Comparison of ENCODE assay signal across 16 cellular contexts in genomic region chr5:176732306-176732705, GRCh38.
"Had no signal": no experiment of that assay in that cellular context is flagged by ENCODE, and none has a peak within 500 bp of the region (broad histone marks: within the 10 kb centered on the region; RNA-seq: fewer than 3 reads in every experiment).

No MANE protein-coding gene starts in this region.

- DNase-seq: activated CD4-positive, alpha-beta T cell treated with anti-CD3 and anti-CD28 coated beads, Interleukin-2, amount 50 U/mL, for 1 hour; activated CD4-positive, CD25-positive, alpha-beta regulatory T cell; activated CD8-positive, alpha-beta memory T cell treated with anti-CD3 and anti-CD28 coated beads for 24 hours; cortex of kidney; effector CD8-positive, alpha-beta T cell; foreskin melanocyte; mammary epithelial cell; stimulated activated CD4-positive, alpha-beta T cell treated with anti-CD3 and anti-CD28 coated beads, Interleukin-4, amount 100 ng/mL, for 4 hours; testis; upper lobe of left lung had no signal

- H3K4me1 Mint-ChIP-seq: activated naive CD4-positive, alpha-beta T cell treated with anti-CD3 and anti-CD28 coated beads, Interleukin-2, amount 50 U/mL, for 24 hours had no signal

- H3K4me1 ChIP-seq: adrenal gland, testis, upper lobe of left lung had no signal

- H3K36me3 Mint-ChIP-seq: activated naive CD4-positive, alpha-beta T cell treated with anti-CD3 and anti-CD28 coated beads, Interleukin-2, amount 50 U/mL, for 24 hours had no signal

- H3K27ac ChIP-seq: adrenal gland, epithelial cell of prostate, skin epidermis, testis, upper lobe of left lung had no signal

- H3K27me3 ChIP-seq: testis had no signal

- H3K4me3 Mint-ChIP-seq: activated naive CD4-positive, alpha-beta T cell treated with anti-CD3 and anti-CD28 coated beads, Interleukin-2, amount 50 U/mL, for 24 hours; stimulated activated naive CD8-positive, alpha-beta T cell treated with anti-CD3 and anti-CD28 coated beads, Interleukin-15, Interleukin-2, amounts not matched to agents 100 ng/mL and 50 ng/mL, for 24 hours; T-helper 2 cell treated with Interferon-gamma antibody and Interleukin-4, amounts not matched to agents 5 μg/mL and 100 μg/mL, for 36 hours had no signal

- H3K36me3 ChIP-seq: adrenal gland, upper lobe of left lung had no signal

- H3K9me3 Mint-ChIP-seq: stimulated activated naive CD8-positive, alpha-beta T cell treated with anti-CD3 and anti-CD28 coated beads, Interleukin-15, Interleukin-2, amounts not matched to agents 100 ng/mL and 50 ng/mL, for 24 hours; T-helper 2 cell treated with Interferon-gamma antibody and Interleukin-4, amounts not matched to agents 5 μg/mL and 100 μg/mL, for 36 hours had no signal

- H3K9me3 ChIP-seq: adrenal gland, testis, upper lobe of left lung had no signal

- H3K27ac Mint-ChIP-seq: activated naive CD4-positive, alpha-beta T cell treated with anti-CD3 and anti-CD28 coated beads, Interleukin-2, amount 50 U/mL, for 24 hours; stimulated activated naive CD8-positive, alpha-beta T cell treated with anti-CD3 and anti-CD28 coated beads, Interleukin-15, Interleukin-2, amounts not matched to agents 100 ng/mL and 50 ng/mL, for 24 hours; T-helper 2 cell treated with Interferon-gamma antibody and Interleukin-4, amounts not matched to agents 5 μg/mL and 100 μg/mL, for 36 hours had no signal

- H3K4me3 ChIP-seq: adrenal gland, skin epidermis, testis, upper lobe of left lung had no signal
